ENCODE assay signal across 1 cellular context in the genomic region with DNA sequence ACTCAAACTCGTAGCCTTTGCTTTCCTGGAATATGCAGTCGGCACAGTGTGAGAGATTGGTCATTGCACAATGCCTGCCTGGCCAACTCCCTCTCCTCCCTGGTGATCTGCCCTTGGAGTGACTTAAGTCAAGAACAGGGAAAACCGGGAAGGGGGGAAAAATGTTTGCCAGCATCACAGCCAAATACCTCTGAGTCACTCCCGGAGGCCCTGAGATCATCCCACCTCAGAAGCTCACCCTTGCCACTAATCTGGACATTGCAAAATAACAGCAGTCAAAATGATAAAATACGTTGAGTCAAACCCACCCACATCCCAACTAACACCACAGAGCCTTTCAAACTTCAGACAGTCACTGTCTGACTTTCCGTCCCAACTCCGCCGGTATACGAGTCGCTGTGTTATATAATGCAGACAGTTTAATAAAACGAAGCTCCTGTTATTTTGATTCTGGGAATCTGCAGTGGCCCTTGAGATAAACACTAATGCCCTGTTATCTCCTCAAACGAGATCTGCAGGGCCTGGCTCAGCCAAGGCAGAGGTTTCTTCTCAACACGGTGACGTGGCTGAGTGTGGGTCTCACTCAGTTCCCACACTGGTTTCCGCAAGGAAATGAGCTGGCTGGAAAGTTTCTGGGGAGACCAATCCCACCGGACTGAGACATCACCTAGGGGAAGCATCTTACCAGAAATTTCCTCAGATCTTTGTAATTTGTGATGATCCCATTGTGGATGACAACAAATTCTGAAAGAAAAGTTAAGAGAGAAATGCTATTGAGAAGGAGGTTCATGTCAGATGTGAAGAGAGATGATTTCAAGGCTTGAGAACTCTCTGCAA.
A peak's percentile ranks its signal among the peaks of the same experiment; 100 is the strongest.
TF ChIP-seq lines count a peak whose summit lies in the region.

No MANE protein-coding gene starts in this region.

TF ChIP-seq in SK-N-SH, 30 proteins besides CTCF, POLR2A, EP300 and RAD21:
- TF ChIP-seq, protein P1, sequence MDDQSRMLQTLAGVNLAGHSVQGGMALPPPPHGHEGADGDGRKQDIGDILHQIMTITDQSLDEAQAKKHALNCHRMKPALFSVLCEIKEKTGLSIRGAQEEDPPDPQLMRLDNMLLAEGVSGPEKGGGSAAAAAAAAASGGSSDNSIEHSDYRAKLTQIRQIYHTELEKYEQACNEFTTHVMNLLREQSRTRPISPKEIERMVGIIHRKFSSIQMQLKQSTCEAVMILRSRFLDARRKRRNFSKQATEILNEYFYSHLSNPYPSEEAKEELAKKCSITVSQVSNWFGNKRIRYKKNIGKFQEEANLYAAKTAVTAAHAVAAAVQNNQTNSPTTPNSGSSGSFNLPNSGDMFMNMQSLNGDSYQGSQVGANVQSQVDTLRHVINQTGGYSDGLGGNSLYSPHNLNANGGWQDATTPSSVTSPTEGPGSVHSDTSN (IDR thresholded peaks at IDR 0.05): peak; percentile 45
- TF ChIP-seq USF1 (IDR thresholded peaks at IDR 0.05; ENCODE audit: borderline replicate concordance, low read depth) (no peak), FOSL2 (IDR thresholded peaks at IDR 0.05; ENCODE audit: borderline replicate concordance, low read depth) (peak; percentile 39; the same call in 1 of the 2 replicates), JUND (IDR thresholded peaks at IDR 0.05) (peak; percentile 28; the same call in 1 of the 2 replicates), TCF12 (IDR thresholded peaks at IDR 0.05) (peak; percentile 15; the same call in 1 of the 2 replicates), TAF1 (IDR thresholded peaks at IDR 0.05; ENCODE audit: borderline replicate concordance, low read depth, low read length) (no peak), NFIC (IDR thresholded peaks at IDR 0.05; ENCODE audit: borderline replicate concordance) (peak; percentile 56; the same call in 1 of the 2 replicates), EZH2phosphoT487 (IDR thresholded peaks at IDR 0.05; ENCODE audit: borderline replicate concordance, low read depth) (no peak)
